In genomic region chr18:6413554-6414117, GRCh38 we compare ENCODE assay signal across 8 cellular contexts. TPM values are rescaled to one million over a fixed set of nuclear protein-coding genes. Genes with fewer than 3 reads are reported as not detected.
DNase-seq lines count a peak whose midpoint lies in the region; ATAC-seq, FAIRE-seq and TF ChIP-seq lines count a peak whose summit lies in the region.

No MANE protein-coding gene starts in this region.

- no peak for TF ChIP-seq CTCF in CD4-positive, alpha-beta T cell (IDR thresholded peaks at IDR 0.05)
- TF ChIP-seq CTCF in Panc1 (IDR thresholded peaks at IDR 0.05) (no peak), pancreas (IDR thresholded peaks at IDR 0.05) (no peak)

- peaks cover 24% of the 10 kb centered on the region for H3K27me3 ChIP-seq in CD4-positive, alpha-beta T cell (ENCODE audit: control insufficient read depth, insufficient read depth, low read length)
- H3K27me3 ChIP-seq in Panc1 (ENCODE audit: control insufficient read depth, insufficient read depth, low read length) (peaks cover 7% of the 10 kb centered on the region), pancreas (no peaks in the 10 kb centered on the region)

- no peak for TF ChIP-seq POLR2A in GM18505 (IDR thresholded peaks at IDR 0.05; ENCODE audit: borderline replicate concordance, extremely low read depth, insufficient read depth, insufficient read length)

- no peak for ATAC-seq in CD4-positive, alpha-beta T cell (ENCODE audit: poor library complexity)
- ATAC-seq in Panc1 (0 out of 2 replicates have a peak, but pooled peaks have one; percentile 10), left cardiac atrium (peak; percentile 14 to 15), pancreas (peak; percentile 19 to 35 (median 26)), GM18505 (IDR thresholded peaks at IDR 0.05; ENCODE audit: unreplicated experiment) (no peak), HG03378 (IDR thresholded peaks at IDR 0.05; ENCODE audit: unreplicated experiment) (no peak)

- in situ Hi-C loops in Panc1 (cut with HindIII; ENCODE audit: low pct_unique_long_range_greater_than_20kb, low sequenced_read_pairs): no loop called here

- no peaks in the 10 kb centered on the region for H3K36me3 Mint-ChIP-seq in CD4-positive, alpha-beta T cell (ENCODE audit: low read depth)

- peak overlapping the region; percentile 64 for H3K4me3 Mint-ChIP-seq in CD4-positive, alpha-beta T cell

- H3K4me3 ChIP-seq in Panc1 (ENCODE audit: low read depth in 2 of 2, low read length in 2 of 2): peak overlapping the region in 1 of 2 experiments; percentile 36; a peak in 3 of 4 replicates
- peak overlapping the region; percentile 85 to 91 (median 88) for H3K4me3 ChIP-seq in pancreas

- no peak for DNase-seq in CD4-positive, alpha-beta T cell
- DNase-seq in Panc1 (ENCODE audit: low read depth, low spot score) (no peak), left cardiac atrium (no peak), pancreas (peak in 2 of 6 donors; percentile 9 to 20), dermis blood vessel endothelial cell (no peak), activated gamma-delta T cell (lab: John Stamatoyannopoulos, UW) (no peak)

- H3K27ac ChIP-seq in CD4-positive, alpha-beta T cell (ENCODE audit: low read depth, low read length): no peak overlapping the region
- no peak overlapping the region for H3K27ac ChIP-seq in Panc1 (ENCODE audit: low read length)
- peak overlapping the region; percentile 76 to 95 (median 93) for H3K27ac ChIP-seq in pancreas

- intact Hi-C loops in CD4-positive, alpha-beta T cell (cut with DNase I, micrococcal nuclease): no loop called here
- intact Hi-C loops in Panc1 (cut with micrococcal nuclease; ENCODE audit: unreplicated experiment): no loop called here
- intact Hi-C loops in left cardiac atrium (cut with DNase I): loop anchor here in 1 of 2 donors (10.0 kb wide), 1 partner anchor 539 kb away; no protein-coding TSS in a partner anchor
- intact Hi-C loops in pancreas (cut with DNase I): no loop called here

- CTCF ChIA-PET in CD4-positive, alpha-beta T cell (lab: Charles Lee): no interaction called here
- CTCF ChIA-PET in Panc1 (lab: Charles Lee): no interaction called here

- POLR2A ChIA-PET in CD4-positive, alpha-beta T cell (lab: Charles Lee): no interaction called here
- POLR2A ChIA-PET in Panc1 (lab: Charles Lee): no interaction called here

- no peak overlapping the region for H3K27ac Mint-ChIP-seq in CD4-positive, alpha-beta T cell

- 12 to 13% methylated on average over 25 of the region's 25 CpGs for WGBS in pancreas, 2 donors

- no peaks in the 10 kb centered on the region for H3K9me3 Mint-ChIP-seq in CD4-positive, alpha-beta T cell

- no peaks in the 10 kb centered on the region for H3K4me1 ChIP-seq in Panc1 (ENCODE audit: control insufficient read depth, insufficient read depth, low read length)
- no peaks in the 10 kb centered on the region for H3K4me1 ChIP-seq in pancreas

- no TSS peak for BruUV-seq in Panc1 (replicated peaks; lab: Mats Ljungman, UMichigan)

- H3K9me3 ChIP-seq in CD4-positive, alpha-beta T cell (ENCODE audit: control insufficient read depth, low read length): no peaks in the 10 kb centered on the region
- no peaks in the 10 kb centered on the region for H3K9me3 ChIP-seq in Panc1 (ENCODE audit: control insufficient read depth, insufficient read depth, low read depth, low read length)
- no peaks in the 10 kb centered on the region for H3K9me3 ChIP-seq in pancreas

- H3K4me1 Mint-ChIP-seq in CD4-positive, alpha-beta T cell (ENCODE audit: low read depth): no peaks in the 10 kb centered on the region

- peaks cover 46% of the 10 kb centered on the region for H3K27me3 Mint-ChIP-seq in CD4-positive, alpha-beta T cell

- no peak for FAIRE-seq in pancreas (lab: Jason Lieb, UNC)

- H3K36me3 ChIP-seq in Panc1 (ENCODE audit: control insufficient read depth, insufficient read depth, low read length): no peaks in the 10 kb centered on the region
- no peaks in the 10 kb centered on the region for H3K36me3 ChIP-seq in pancreas

RNA-seq across cellular contexts. Expression of gene L3MBTL4, which starts 1.1 kb away (rescaled TPM):
- total RNA-seq in CD4-positive, alpha-beta T cell: under 1 TPM; 0.19 to 0.47 TPM
- 0.87 TPM for total RNA-seq in Panc1 (2021; ENCODE audit: unreplicated experiment)
- polyA plus RNA-seq in Panc1 (2012; ENCODE audit: insufficient read length): 0.29 TPM
- total RNA-seq in left cardiac atrium: 10 to 100 TPM; 15.1 to 19.1 TPM
- total RNA-seq in pancreas: 10 to 100 TPM in 1 of 6 donors, 1 to 10 TPM in 5; 4.4 to 15.1 (median 7.4) TPM
- polyA plus RNA-seq in pancreas: 1 to 10 TPM; 2.5 to 2.7 TPM
- 5.9 and 8.0 TPM in 2 replicates for total RNA-seq in dermis blood vessel endothelial cell

Comparison
In these comparisons a context has a peak if more than half of its experiments do, and no peak if none do; other contexts are left out.
1. ATAC-seq: peak in Panc1 (single experiment), left cardiac atrium (2 of 2) and pancreas (4 of 4); none in CD4-positive, alpha-beta T cell (single experiment), GM18505 (single experiment) and HG03378 (single experiment).
2. H3K27ac ChIP-seq: peak in pancreas (4 of 4); none in CD4-positive, alpha-beta T cell (single experiment) and Panc1 (single experiment).